9 cellular contexts compared by ENCODE assay signal in genomic region chr2:39216495-39217191, GRCh38. TPM values are rescaled to one million over a fixed set of nuclear protein-coding genes. Genes with fewer than 3 reads are reported as not detected.
DNase-seq lines count a peak whose midpoint lies in the region; ATAC-seq and TF ChIP-seq lines count a peak whose summit lies in the region.
"Had no signal": no experiment of that assay in that cellular context is flagged by ENCODE, and none has a peak within 500 bp of the region (broad histone marks: within the 10 kb centered on the region; RNA-seq: fewer than 3 reads in every experiment).

No MANE protein-coding gene starts in this region.

- no peaks in the 10 kb centered on the region for H3K27me3 ChIP-seq in naive thymus-derived CD4-positive, alpha-beta T cell (ENCODE audit: control insufficient read depth in 2 of 2, insufficient read depth in 2 of 2, low read length in 2 of 2)
- H3K27me3 ChIP-seq in uterus (no peaks in the 10 kb centered on the region), esophagus muscularis mucosa (no peaks in the 10 kb centered on the region)

- DNase-seq in NB4 (ENCODE audit: low read depth) (peak; percentile 84), uterus (no peak), NCI-H1092 treated with DMSO at 0.1 percent for 48 hours (lab: John Stamatoyannopoulos, UW) (no peak), esophagus muscularis mucosa (ENCODE audit: extremely low spot score) (no peak)
- peak; percentile 72 for DNase-seq in activated CD8-positive, alpha-beta memory T cell treated with anti-CD3 and anti-CD28 coated beads, Interleukin-2, amount 50 U/mL, for 48 hours
- peak; percentile 18 to 92 (median 81) for DNase-seq in naive thymus-derived CD4-positive, alpha-beta T cell

- CTCF ChIA-PET in naive thymus-derived CD4-positive, alpha-beta T cell (lab: Charles Lee): interaction anchor here (2.9 to 3.3 kb wide), 2 partner anchors 11 to 13 kb away, joined by 14 to 15 read pairs; no protein-coding TSS in a partner anchor

- no peak for TF ChIP-seq EP300 in esophagus muscularis mucosa (IDR thresholded peaks at IDR 0.05)

- H3K9me3 ChIP-seq in naive thymus-derived CD4-positive, alpha-beta T cell (ENCODE audit: control insufficient read depth in 2 of 3, low read length in 3 of 3): no peaks in the 10 kb centered on the region
- H3K9me3 ChIP-seq in uterus (no peaks in the 10 kb centered on the region), esophagus muscularis mucosa (no peaks in the 10 kb centered on the region)

- POLR2A ChIA-PET in naive thymus-derived CD4-positive, alpha-beta T cell (lab: Charles Lee): interaction anchor here (0.6 to 3.5 kb wide), 9 partner anchors 9 to 98 kb away, joined by 3 to 35 read pairs (median 4); partner anchors contain the start of gene SOS1

- peaks cover 26 to 72% (median 38%) of the 10 kb centered on the region in 7 donors for H3K4me1 Mint-ChIP-seq in naive thymus-derived CD4-positive, alpha-beta T cell

- peak overlapping the region; percentile 1 for H3K27ac ChIP-seq in naive thymus-derived CD4-positive, alpha-beta T cell (ENCODE audit: low read depth, low read length)
- H3K27ac ChIP-seq in uterus: no peak overlapping the region
- H3K27ac ChIP-seq in esophagus muscularis mucosa (replicated peaks in 1 of 4): no peak overlapping the region

- H3K4me3 ChIP-seq in NB4 (ENCODE audit: low read depth, low read length) (no peak overlapping the region), uterus (no peak overlapping the region), esophagus muscularis mucosa (no peak overlapping the region)
- peak overlapping the region; percentile 20 for H3K4me3 ChIP-seq in naive thymus-derived CD4-positive, alpha-beta T cell (ENCODE audit: low read length)

- H3K4me1 ChIP-seq in naive thymus-derived CD4-positive, alpha-beta T cell (ENCODE audit: control insufficient read depth in 2 of 2, insufficient read depth in 2 of 2, low read length in 2 of 2): peaks cover 29 to 38% of the 10 kb centered on the region in 2 donors
- H3K4me1 ChIP-seq in uterus (no peaks in the 10 kb centered on the region), esophagus muscularis mucosa (no peaks in the 10 kb centered on the region)

- no peaks in the 10 kb centered on the region for H3K36me3 ChIP-seq in naive thymus-derived CD4-positive, alpha-beta T cell (ENCODE audit: control insufficient read depth in 2 of 3, insufficient read depth in 3 of 3, low read length in 3 of 3)
- H3K36me3 ChIP-seq in uterus: no peaks in the 10 kb centered on the region
- H3K36me3 ChIP-seq in esophagus muscularis mucosa: no peaks in the 10 kb centered on the region

- intact Hi-C loops in naive thymus-derived CD4-positive, alpha-beta T cell (cut with micrococcal nuclease): loop anchor here (1.0 to 5.0 kb wide), 11 partner anchors 12 to 549 kb away; partner anchors contain the start of genes SOS1 (in 2 of the 2), DHX57 (in 1 of the 2), GALM (in 1 of the 2) and MORN2 (in 1 of the 2)
- intact Hi-C loops in uterus (cut with DNase I; ENCODE audit: low total_unique reads): no loop called here
- intact Hi-C loops in esophagus muscularis mucosa (cut with DNase I): no loop called here

- H3K4me3 Mint-ChIP-seq in naive thymus-derived CD4-positive, alpha-beta T cell: peak overlapping the region; percentile 18 to 84 (median 60)
- H3K4me3 Mint-ChIP-seq: WTC11 had no signal

- TF ChIP-seq CTCF in NB4 (IDR thresholded peaks at IDR 0.05; ENCODE audit: low read depth, low read length) (no peak), uterus (IDR thresholded peaks at IDR 0.05) (no peak), esophagus muscularis mucosa (IDR thresholded peaks at IDR 0.05) (no peak)

- ATAC-seq in naive thymus-derived CD4-positive, alpha-beta T cell: peak; percentile 94
- no peak for ATAC-seq in GM21526 (IDR thresholded peaks at IDR 0.05; ENCODE audit: low FRiP score, unreplicated experiment)
- ATAC-seq: sciatic nerve, WTC11 had no signal

- peaks cover 0 to 13% (median 3%) of the 10 kb centered on the region in 11 donors for H3K9me3 Mint-ChIP-seq in naive thymus-derived CD4-positive, alpha-beta T cell

- TF ChIP-seq POLR2A in NB4 (IDR thresholded peaks at IDR 0.05; ENCODE audit: extremely low read depth, insufficient read length): no peak
- no peak for TF ChIP-seq POLR2A in uterus (IDR thresholded peaks at IDR 0.05)
- TF ChIP-seq POLR2A in esophagus muscularis mucosa (IDR thresholded peaks at IDR 0.05; ENCODE audit: low read depth): no peak

- H3K36me3 Mint-ChIP-seq in naive thymus-derived CD4-positive, alpha-beta T cell: peaks cover 0 to 31% (median 0%) of the 10 kb centered on the region in 5 donors
- H3K36me3 Mint-ChIP-seq: WTC11 had no signal

- H3K27ac Mint-ChIP-seq in naive thymus-derived CD4-positive, alpha-beta T cell: peak overlapping the region; percentile 32 to 97 (median 75)
- H3K27ac Mint-ChIP-seq: WTC11 had no signal

- WGBS in esophagus muscularis mucosa: 81% methylated on average over 11 of the region's 11 CpGs

- H3K27me3 Mint-ChIP-seq in naive thymus-derived CD4-positive, alpha-beta T cell: peaks cover 0 to 2% (median 0%) of the 10 kb centered on the region in 5 donors

RNA-seq across cellular contexts. Expression of gene CDKL4, which starts 27.1 kb away (rescaled TPM):
- total RNA-seq in naive thymus-derived CD4-positive, alpha-beta T cell: under 1 TPM in 1 of 5 experiments, not detected in 4; 0.82 TPM
- not detected for polyA plus RNA-seq in naive thymus-derived CD4-positive, alpha-beta T cell
- total RNA-seq in uterus (1 to 10 TPM in 2 of 4 donors, under 1 TPM in 1, not detected in 1; 0.59 to 3.2 (median 2.1) TPM), esophagus muscularis mucosa (1 to 10 TPM in 2 of 4 donors, under 1 TPM in 2; 0.40 to 3.7 (median 1.1) TPM)

Comparison
In these comparisons a context has a peak if more than half of its experiments do, and no peak if none do; other contexts are left out.
1. DNase-seq: peak in NB4 (single experiment), activated CD8-positive, alpha-beta memory T cell treated with anti-CD3 and anti-CD28 coated beads, Interleukin-2, amount 50 U/mL, for 48 hours (single experiment) and naive thymus-derived CD4-positive, alpha-beta T cell (9 of 9); none in uterus (0 of 2), NCI-H1092 treated with DMSO at 0.1 percent for 48 hours (single experiment) and esophagus muscularis mucosa (single experiment).
2. intact Hi-C loops: an anchor here in naive thymus-derived CD4-positive, alpha-beta T cell (1.0 to 5.0 kb wide); none called in uterus and esophagus muscularis mucosa.